Comparison of ENCODE assay signal across 15 cellular contexts in the genomic region with DNA sequence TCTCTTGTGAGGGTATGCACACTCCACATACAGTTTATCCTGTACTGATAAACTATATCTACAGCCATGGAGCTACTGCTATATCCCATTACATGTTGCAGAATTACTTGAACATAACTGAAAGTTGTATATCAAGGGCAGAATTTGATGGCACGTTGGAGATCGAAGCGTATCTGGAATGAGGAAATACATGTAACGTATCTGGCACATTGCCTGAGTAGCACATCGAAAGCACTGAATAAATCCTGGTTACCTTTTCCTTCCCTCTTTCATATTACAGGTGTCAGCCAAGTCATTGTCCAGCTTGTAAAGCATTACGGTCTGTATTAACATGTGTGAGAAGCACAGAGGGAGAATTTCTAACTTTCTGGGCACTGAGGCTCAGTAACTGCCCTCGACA. TPM values are rescaled to one million over a fixed set of nuclear protein-coding genes. Genes with fewer than 3 reads are reported as not detected.
"Had no signal": no experiment of that assay in that cellular context is flagged by ENCODE, and none has a peak within 500 bp of the region (broad histone marks: within the 10 kb centered on the region; RNA-seq: fewer than 3 reads in every experiment).

No MANE protein-coding gene starts in this region.

- H3K9me3 ChIP-seq: prostate gland, right lobe of liver, suprapubic skin had no signal

- H3K36me3 ChIP-seq: prostate gland, right lobe of liver, suprapubic skin had no signal

- ATAC-seq: activated T-cell treated with anti-CD3 and anti-CD28 coated beads, Interleukin-2, amount 50 U/mL, for 72 hours had no signal

- H3K4me3 ChIP-seq: coronary artery, prostate gland, right lobe of liver, suprapubic skin had no signal

- H3K27me3 ChIP-seq: right lobe of liver, suprapubic skin had no signal

- FAIRE-seq: endothelial cell of umbilical vein had no signal

- H3K27ac ChIP-seq: coronary artery, prostate gland, right lobe of liver, suprapubic skin had no signal

- DNase-seq: activated CD4-positive, alpha-beta T cell treated with anti-CD3 and anti-CD28 coated beads, Interleukin-2, amount 10 ng/mL, durations not matched to agents 7 days and 5 days; activated CD8-positive, alpha-beta memory T cell treated with anti-CD3 and anti-CD28 coated beads, Interleukin-2, amount 50 U/mL, for 48 hours; activated gamma-delta T cell treated with Interleukin-2 at 50 U/mL for 16 hours; activated T-cell treated with anti-CD3 and anti-CD28 coated beads, Interleukin-2, amount 50 U/mL, for 72 hours; amniotic stem cell; central memory CD4-positive, alpha-beta T cell; effector CD4-positive, alpha-beta T cell; foreskin fibroblast; kidney glomerular epithelial cell; nephron progenitor cell; right lobe of liver had no signal

- H3K4me1 ChIP-seq: prostate gland, right lobe of liver, suprapubic skin had no signal

RNA-seq across cellular contexts. Expression of a gene that starts 42.1 kb away (rescaled TPM):
- total RNA-seq: activated CD4-positive, alpha-beta T cell treated with anti-CD3 and anti-CD28 coated beads, Interleukin-2, amount 10 ng/mL, durations not matched to agents 7 days and 5 days; activated T-cell treated with anti-CD3 and anti-CD28 coated beads, Interleukin-2, amount 50 U/mL, for 72 hours had no signal
